ENCODE assay signal across 14 cellular contexts in genomic region chr11:2897048-2897447, GRCh38. TPM values are rescaled to one million over a fixed set of nuclear protein-coding genes. Genes with fewer than 3 reads are reported as not detected.
DNase-seq lines count a peak whose midpoint lies in the region; ATAC-seq, FAIRE-seq and TF ChIP-seq lines count a peak whose summit lies in the region.
"Had no signal": no experiment of that assay in that cellular context is flagged by ENCODE, and none has a peak within 500 bp of the region (broad histone marks: within the 10 kb centered on the region; RNA-seq: fewer than 3 reads in every experiment).

No MANE protein-coding gene starts in this region.

- no peak overlapping the region for H2BK120ac ChIP-seq in neuronal stem cell (ENCODE audit: low read depth, low read length)

- H3K4me1 ChIP-seq in left ventricle myocardium inferior: peaks cover 36% of the 10 kb centered on the region
- H3K4me1 ChIP-seq in BLaER1 treated with 17β-estradiol and CSF1 and Interleukin-3, amounts not matched to agents 10 nM and 100 nM: peaks cover 61 to 87% (median 72%) of the 10 kb centered on the region in 10 experiments
- peaks cover 28 to 60% of the 10 kb centered on the region in 2 experiments; a peak in 4 of 5 replicates for H3K4me1 ChIP-seq in K562 (replicated peaks in 1 of 2; ENCODE audit: control insufficient read depth in 2 of 2, insufficient read depth in 2 of 2, low read length in 2 of 2)
- H3K4me1 ChIP-seq in neuronal stem cell (ENCODE audit: control insufficient read depth in 2 of 2, insufficient read depth in 1 of 2, low read depth in 1 of 2, low read length in 2 of 2): peaks cover 13 to 14% of the 10 kb centered on the region in 2 donors
- peaks cover 37 to 57% (median 39%) of the 10 kb centered on the region in 3 donors for H3K4me1 ChIP-seq in esophagus squamous epithelium

- H3K9ac ChIP-seq in BLaER1 treated with 17β-estradiol and CSF1 and Interleukin-3, amounts not matched to agents 10 nM and 100 nM: peak overlapping the region in 3 of 11 experiments; percentile 18 to 80 (median 44); a peak in 3 of 22 replicates
- H3K9ac ChIP-seq in K562 (ENCODE audit: insufficient read depth in 1 of 2, low read depth in 2 of 2, low read length in 2 of 2) (peak overlapping the region in 1 of 2 experiments; percentile 81; a peak in 2 of 4 replicates), neuronal stem cell (ENCODE audit: low read depth, low read length, poor library complexity) (no peak overlapping the region)

- H3K4me3 ChIP-seq in left ventricle myocardium inferior: no peak overlapping the region
- peak overlapping the region in 2 of 10 experiments; percentile 65 to 86; a peak in 1 of 20 replicates for H3K4me3 ChIP-seq in BLaER1 treated with 17β-estradiol and CSF1 and Interleukin-3, amounts not matched to agents 10 nM and 100 nM
- no peak overlapping the region for H3K4me3 ChIP-seq in K562
- no peak overlapping the region for H3K4me3 ChIP-seq in neuronal stem cell (ENCODE audit: low read length in 2 of 2)
- no peak overlapping the region for H3K4me3 ChIP-seq in esophagus squamous epithelium
- H3K4me3 ChIP-seq: GM12878, GM23338 had no signal

- intact Hi-C loops in Right ventricle myocardium inferior (cut with DNase I): loop anchor here (10.0 kb wide), 2 partner anchors 592 to 702 kb away; partner anchors contain the start of genes C11orf21 and TSPAN32
- intact Hi-C loops in left ventricle myocardium inferior (cut with micrococcal nuclease): loop anchor here (10.0 kb wide), 1 partner anchor 712 kb away; no protein-coding TSS in a partner anchor
- intact Hi-C loops in K562 (cut with micrococcal nuclease): loop anchor here (10.0 kb wide), 3 partner anchors 198 to 592 kb away; partner anchors contain the start of genes C11orf21 and TSPAN32
- intact Hi-C loops in esophagus squamous epithelium (cut with DNase I): no loop called here

- H3K4ac ChIP-seq in neuronal stem cell (ENCODE audit: low read length): no peak overlapping the region

- no peaks in the 10 kb centered on the region for H3K79me2 ChIP-seq in K562 (ENCODE audit: control insufficient read depth, insufficient read depth, low read length)

- peak overlapping the region in 10 of 11 experiments; percentile 27 to 99 (median 97); a peak in 14 of 22 replicates for H3K4me2 ChIP-seq in BLaER1 treated with 17β-estradiol and CSF1 and Interleukin-3, amounts not matched to agents 10 nM and 100 nM
- no peak overlapping the region for H3K4me2 ChIP-seq in K562 (ENCODE audit: insufficient read depth, low read length)
- no peak overlapping the region for H3K4me2 ChIP-seq in neuronal stem cell (ENCODE audit: insufficient read depth, low read length, poor library complexity, severe bottlenecking)
- H3K4me2 ChIP-seq: GM23338 had no signal

- no peaks in the 10 kb centered on the region for H3K9me3 ChIP-seq in left ventricle myocardium inferior (replicated peaks)
- no peaks in the 10 kb centered on the region for H3K9me3 ChIP-seq in BLaER1 treated with 17β-estradiol and CSF1 and Interleukin-3, amounts not matched to agents 10 nM and 100 nM (replicated peaks in 1 of 11)
- no peaks in the 10 kb centered on the region for H3K9me3 ChIP-seq in K562 (replicated peaks; ENCODE audit: control insufficient read depth, insufficient read depth, low read depth, low read length)
- H3K9me3 ChIP-seq in neuronal stem cell (replicated peaks in 1 of 2; ENCODE audit: control insufficient read depth in 2 of 2, insufficient read depth in 1 of 2, low read depth in 1 of 2, low read length in 2 of 2): no peaks in the 10 kb centered on the region
- no peaks in the 10 kb centered on the region for H3K9me3 ChIP-seq in esophagus squamous epithelium

- H3K9me1 ChIP-seq in K562 (ENCODE audit: control insufficient read depth, insufficient read depth, low read length): no peaks in the 10 kb centered on the region

- no peak overlapping the region for H3K23ac ChIP-seq in neuronal stem cell (ENCODE audit: low read depth, low read length, poor library complexity)

- no peak overlapping the region for H3K14ac ChIP-seq in neuronal stem cell (ENCODE audit: low read length)

- no peaks in the 10 kb centered on the region for H4K20me1 ChIP-seq in BLaER1 treated with 17β-estradiol and CSF1 and Interleukin-3, amounts not matched to agents 10 nM and 100 nM
- H4K20me1 ChIP-seq in K562 (replicated peaks; ENCODE audit: control insufficient read depth, insufficient read depth, low read length): no peaks in the 10 kb centered on the region

- no TSS peak for BruUV-seq in K562 (replicated peaks; lab: Mats Ljungman, UMichigan)

- FAIRE-seq in K562 (lab: Jason Lieb, UNC): no peak
- FAIRE-seq: A204.1, GM12878, GM18507 had no signal

- TF ChIP-seq CTCF in left ventricle myocardium inferior (IDR thresholded peaks at IDR 0.05; ENCODE audit: borderline replicate concordance) (no peak), K562 (IDR thresholded peaks at IDR 0.05 in 2 of 3, conservative IDR thresholded peaks at IDR 0.05 in 1 of 3; ENCODE audit: insufficient read depth in 2 of 3, low read depth in 1 of 3, low read length in 3 of 3) (no peak), esophagus squamous epithelium (IDR thresholded peaks at IDR 0.05) (no peak)

- no peak overlapping the region for H2BK5ac ChIP-seq in neuronal stem cell (ENCODE audit: low read length)

- H3K36me3 ChIP-seq in left ventricle myocardium inferior (no peaks in the 10 kb centered on the region), K562 (ENCODE audit: control insufficient read depth, insufficient read depth, low read length) (no peaks in the 10 kb centered on the region), neuronal stem cell (replicated peaks in 1 of 2; ENCODE audit: control insufficient read depth in 2 of 2, insufficient read depth in 2 of 2, low read length in 2 of 2) (no peaks in the 10 kb centered on the region), esophagus squamous epithelium (no peaks in the 10 kb centered on the region)
- H3K36me3 ChIP-seq in BLaER1 treated with 17β-estradiol and CSF1 and Interleukin-3, amounts not matched to agents 10 nM and 100 nM: peaks cover 0 to 11% (median 0%) of the 10 kb centered on the region in 11 experiments; a peak in 3 of 22 replicates

- peak overlapping the region; percentile 52 for H2BK12ac ChIP-seq in neuronal stem cell (ENCODE audit: low read length)

- TF ChIP-seq RAD21 in K562 (CRISPR knock-in tag; conservative IDR thresholded peaks at IDR 0.05 in 1 of 2, IDR thresholded peaks at IDR 0.05 in 1 of 2): no peak

- H2AFZ ChIP-seq in K562 (ENCODE audit: low read depth, low read length): peak overlapping the region; percentile 56; the same call in 1 of the 2 replicates
- no peak overlapping the region for H2AFZ ChIP-seq in neuronal stem cell (ENCODE audit: low read length)
- H2AFZ ChIP-seq: GM23338 had no signal

- H3K27ac ChIP-seq in left ventricle myocardium inferior (replicated peaks) (no peak overlapping the region), K562 (ENCODE audit: extremely low read depth, low read depth, low read length) (no peak overlapping the region), neuronal stem cell (replicated peaks; ENCODE audit: low read length) (no peak overlapping the region), esophagus squamous epithelium (no peak overlapping the region)
- peak overlapping the region in 10 of 11 experiments; percentile 7 to 93 (median 76); a peak in 16 of 22 replicates for H3K27ac ChIP-seq in BLaER1 treated with 17β-estradiol and CSF1 and Interleukin-3, amounts not matched to agents 10 nM and 100 nM

- no peaks in the 10 kb centered on the region for H3K79me1 ChIP-seq in neuronal stem cell (ENCODE audit: low read depth, low read length)

- H3K27me3 ChIP-seq in left ventricle myocardium inferior (ENCODE audit: low read depth): peaks cover 3% of the 10 kb centered on the region
- no peaks in the 10 kb centered on the region for H3K27me3 ChIP-seq in BLaER1 treated with 17β-estradiol and CSF1 and Interleukin-3, amounts not matched to agents 10 nM and 100 nM
- H3K27me3 ChIP-seq in K562 (ENCODE audit: control insufficient read depth in 2 of 2, insufficient read depth in 2 of 2, low read length in 2 of 2): no peaks in the 10 kb centered on the region
- H3K27me3 ChIP-seq in neuronal stem cell (ENCODE audit: control insufficient read depth in 3 of 3, insufficient read depth in 3 of 3, low read depth in 1 of 3, low read length in 3 of 3): peaks cover 0 to 2% (median 0%) of the 10 kb centered on the region in 3 experiments
- no peaks in the 10 kb centered on the region for H3K27me3 ChIP-seq in esophagus squamous epithelium

- H4K91ac ChIP-seq in neuronal stem cell (ENCODE audit: low read depth, low read length, poor library complexity): peak overlapping the region; percentile 22

- in situ Hi-C loops in K562 (cut with MboI): loop anchor here (5.0 kb wide), 1 partner anchor 470 kb away; no protein-coding TSS in a partner anchor

- POLR2A ChIA-PET in K562 (lab: Yijun Ruan, JAX): no interaction called here

- CTCF ChIA-PET in K562 (lab: Yijun Ruan, JAX; ENCODE audit: low intra/inter-chr PET ratio): no interaction called here

- DNase-seq in Right ventricle myocardium inferior (ENCODE audit: missing footprints): peak; percentile 32
- DNase-seq in left ventricle myocardium inferior: no peak
- DNase-seq in K562 (ENCODE audit: extremely low read depth in 1 of 4, low spot score in 3 of 4): no peak
- no peak for DNase-seq in neuronal stem cell (ENCODE audit: low spot score)
- no peak for DNase-seq in D341Med (ENCODE audit: low spot score)
- DNase-seq in esophagus squamous epithelium (lab: John Stamatoyannopoulos, UW): no peak
- DNase-seq: CD4-positive, CD25-positive, alpha-beta regulatory T cell; DMS79; H7 had no signal

- peak overlapping the region; percentile 86 for H2AK5ac ChIP-seq in neuronal stem cell (ENCODE audit: low read depth, low read length)

- H2BK15ac ChIP-seq in neuronal stem cell (ENCODE audit: low read length): peak overlapping the region; percentile 86

- no peak for TF ChIP-seq EP300 in K562 (IDR thresholded peaks at IDR 0.05; ENCODE audit: low read length)

- 69% methylated on average over 6 of the region's 6 CpGs for WGBS in K562 (ENCODE audit: insufficient coverage, low coverage, missing lambda C conversion rate)
- no CpG with 5 or more reads among the region's 6 CpGs for WGBS in neuronal stem cell (ENCODE audit: extremely low coverage in 2 of 2, insufficient read length in 2 of 2, insufficient replicate concordance in 1 of 2), 2 donors
- WGBS in esophagus squamous epithelium, 2 donors: 100% methylated on average over 1 of the region's 6 CpGs; no CpG with 5 or more reads in 1 of the 2 donors

- no peak overlapping the region for H4K8ac ChIP-seq in neuronal stem cell (ENCODE audit: low read depth, low read length)

- ATAC-seq in Right ventricle myocardium inferior (no peak), K562 (no peak)
- ATAC-seq: GM12878, GM23338 had no signal

- no peak for TF ChIP-seq POLR2A in K562 (conservative IDR thresholded peaks at IDR 0.05)
- no peak for TF ChIP-seq POLR2A in esophagus squamous epithelium (IDR thresholded peaks at IDR 0.05)

- peak overlapping the region; percentile 61 for H3K18ac ChIP-seq in neuronal stem cell (ENCODE audit: low read length)

RNA-seq across cellular contexts. Expression of gene CDKN1C, which starts 11.5 kb away (rescaled TPM):
- total RNA-seq in Right ventricle myocardium inferior (40.0 TPM), left ventricle myocardium inferior (33.0 TPM), K562 (2014; rRNA removed) (19.2 and 23.5 TPM in 2 replicates), K562 (2014; rRNA removed; fragmentation: Illumina TruSeq; extraction: Trizol) (3.5 and 4.0 TPM in 2 replicates), K562 (2015; rRNA removed; fragmentation: Illumina TruSeq; extraction: Trizol) (2.8 and 3.5 TPM in 2 replicates), K562 (2021) (21.1 and 21.9 TPM in 2 replicates), esophagus squamous epithelium (10 to 100 TPM in 2 of 4 donors, 1 to 10 TPM in 2; 4.1 to 54.6 (median 20.8) TPM)
- 7.1 and 13.9 TPM in 2 replicates for total RNA-seq in K562 (2011; cell fraction: chromatin; rRNA removed; ENCODE audit: low replicate concordance)
- 20.5 and 24.5 TPM in 2 replicates for total RNA-seq in K562 (2011; cell fraction: nucleolus; rRNA removed)
- total RNA-seq in K562 (2011; cell fraction: nucleoplasm; rRNA removed): 10.9 and 11.1 TPM in 2 replicates
- polyA plus RNA-seq in K562 (2011; rRNA removed) (9.2 and 17.4 TPM in 2 replicates), K562 (2014; fragmentation: Illumina TruSeq; extraction: Trizol) (3.9 and 5.2 TPM in 2 replicates), K562 (2014; fragmentation: Nextera tagmentation; extraction: Ambion mirVana) (10 to 100 TPM in 1 of 2 experiments, 1 to 10 TPM in 1; 9.3 to 18.7 TPM), K562 (2014; rRNA removed) (11.0 and 13.0 TPM in 2 replicates)
- polyA plus RNA-seq in K562 (2011; cell fraction: cytosol; rRNA removed): 12.9 and 29.1 TPM in 2 replicates
- 25.4 and 25.7 TPM in 2 replicates for polyA plus RNA-seq in K562 (2011; cell fraction: nucleus; rRNA removed)
- polyA plus RNA-seq in K562 (2012): 10.9 and 13.2 TPM in 2 replicates
- polyA minus RNA-seq in K562 (2011; rRNA and poly(A)+ RNA removed): 4.8 and 6.4 TPM in 2 replicates
- 11.8 and 22.5 TPM in 2 replicates for polyA minus RNA-seq in K562 (2011; cell fraction: cytosol; rRNA and poly(A)+ RNA removed)
- polyA minus RNA-seq in K562 (2011; cell fraction: nucleus; rRNA and poly(A)+ RNA removed): 7.5 and 8.9 TPM in 2 replicates
- 45.4 TPM for polyA plus RNA-seq in neuronal stem cell (2013, experiment 1 of 2)
- polyA plus RNA-seq in neuronal stem cell (2013, experiment 2 of 2): 48.3 TPM

RNA-seq across cellular contexts. Expression of gene PHLDA2, which starts 32.2 kb away (rescaled TPM):
- total RNA-seq in Right ventricle myocardium inferior (0.65 TPM), left ventricle myocardium inferior (not detected), K562 (2014; rRNA removed) (14.8 and 26.2 TPM in 2 replicates), K562 (2014; rRNA removed; fragmentation: Illumina TruSeq; extraction: Trizol) (0.70 and 0.76 TPM in 2 replicates), K562 (2015; rRNA removed; fragmentation: Illumina TruSeq; extraction: Trizol) (5.7 and 6.3 TPM in 2 replicates), K562 (2021) (42.4 and 43.2 TPM in 2 replicates), esophagus squamous epithelium (10 to 100 TPM; 10.2 to 39.2 (median 22.5) TPM)
- 3.2 and 7.8 TPM in 2 replicates for total RNA-seq in K562 (2011; cell fraction: chromatin; rRNA removed; ENCODE audit: low replicate concordance)
- total RNA-seq in K562 (2011; cell fraction: nucleolus; rRNA removed): 13.6 and 14.7 TPM in 2 replicates
- total RNA-seq in K562 (2011; cell fraction: nucleoplasm; rRNA removed): 5.4 and 5.7 TPM in 2 replicates
- polyA plus RNA-seq in K562 (2011; rRNA removed) (4.7 and 4.9 TPM in 2 replicates), K562 (2014; fragmentation: Illumina TruSeq; extraction: Trizol) (4.0 and 24.8 TPM in 2 replicates), K562 (2014; fragmentation: Nextera tagmentation; extraction: Ambion mirVana) (under 1 TPM; 0.43 to 0.87 TPM), K562 (2014; rRNA removed) (33.6 and 37.8 TPM in 2 replicates)
- 19.3 and 101 TPM in 2 replicates for polyA plus RNA-seq in K562 (2011; cell fraction: cytosol; rRNA removed)
- 10.5 and 21.0 TPM in 2 replicates for polyA plus RNA-seq in K562 (2011; cell fraction: nucleus; rRNA removed)
- polyA plus RNA-seq in K562 (2012): 26.8 and 31.0 TPM in 2 replicates
- polyA minus RNA-seq in K562 (2011; rRNA and poly(A)+ RNA removed): 0.84 and 1.1 TPM in 2 replicates
- 14.8 and 27.2 TPM in 2 replicates for polyA minus RNA-seq in K562 (2011; cell fraction: cytosol; rRNA and poly(A)+ RNA removed)
- polyA minus RNA-seq in K562 (2011; cell fraction: nucleus; rRNA and poly(A)+ RNA removed): 11.8 and 14.1 TPM in 2 replicates
- polyA plus RNA-seq in neuronal stem cell (2013, experiment 1 of 2): 6.3 TPM
- polyA plus RNA-seq in neuronal stem cell (2013, experiment 2 of 2): 6.8 TPM

Comparison
In these comparisons a context has a peak if more than half of its experiments do, and no peak if none do; other contexts are left out.
1. H3K27ac ChIP-seq: peak in BLaER1 treated with 17β-estradiol and CSF1 and Interleukin-3, amounts not matched to agents 10 nM and 100 nM (10 of 11); none in left ventricle myocardium inferior (single experiment), K562 (single experiment), neuronal stem cell (single experiment) and esophagus squamous epithelium (0 of 4).
2. H3K4me2 ChIP-seq: peak in BLaER1 treated with 17β-estradiol and CSF1 and Interleukin-3, amounts not matched to agents 10 nM and 100 nM (10 of 11); none in K562 (single experiment) and neuronal stem cell (single experiment).